18 cellular contexts compared by ENCODE assay signal in the genomic region with DNA sequence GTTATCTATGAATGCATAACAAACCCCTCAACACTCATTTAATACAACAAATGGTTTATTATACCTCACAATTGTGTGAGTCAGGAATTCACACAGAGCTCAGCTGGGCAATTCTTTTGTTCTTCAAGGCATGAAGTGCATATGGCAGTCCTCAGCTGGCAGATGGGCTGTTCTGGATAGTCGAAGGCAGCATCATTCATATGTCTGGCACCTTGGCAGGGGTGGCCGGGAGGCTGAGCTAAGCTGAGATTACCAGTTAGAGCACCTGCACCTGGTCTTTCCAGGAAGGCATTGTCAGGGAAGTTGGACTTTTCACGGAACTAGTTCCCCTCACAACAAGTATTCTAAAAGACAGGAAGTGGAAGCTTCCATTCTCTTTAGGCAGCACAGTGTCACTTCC.
"Had no signal": no experiment of that assay in that cellular context is flagged by ENCODE, and none has a peak within 500 bp of the region (broad histone marks: within the 10 kb centered on the region; RNA-seq: fewer than 3 reads in every experiment).

No MANE protein-coding gene starts in this region.

- H3K36me3 Mint-ChIP-seq: activated naive CD4-positive, alpha-beta T cell treated with anti-CD3 and anti-CD28 coated beads, Interleukin-2, amount 50 U/mL, for 72 hours; memory B cell; naive thymus-derived CD8-positive, alpha-beta T cell had no signal

- H3K4me3 Mint-ChIP-seq: activated CD4-positive, alpha-beta T cell treated with anti-CD3 and anti-CD28 coated beads, Interleukin-2, amount 10 ng/mL, durations not matched to agents 7 days and 5 days; activated T-cell treated with anti-CD3 and anti-CD28 coated beads, Interleukin-2, amount 50 U/mL, for 72 hours; memory B cell; naive thymus-derived CD8-positive, alpha-beta T cell had no signal

- H3K4me1 ChIP-seq: left lung, pancreas, sigmoid colon, spleen, stomach, testis, upper lobe of left lung had no signal

- H3K27ac Mint-ChIP-seq: activated CD4-positive, alpha-beta T cell treated with anti-CD3 and anti-CD28 coated beads, Interleukin-2, amount 10 ng/mL, durations not matched to agents 7 days and 5 days; activated naive CD4-positive, alpha-beta T cell treated with anti-CD3 and anti-CD28 coated beads, Interleukin-2, amount 50 U/mL, for 72 hours; activated T-cell treated with anti-CD3 and anti-CD28 coated beads, Interleukin-2, amount 50 U/mL, for 72 hours; memory B cell; naive thymus-derived CD8-positive, alpha-beta T cell had no signal

- ATAC-seq: activated naive CD4-positive, alpha-beta T cell treated with anti-CD3 and anti-CD28 coated beads, Interleukin-2, amount 50 U/mL, for 72 hours; activated T-cell treated with anti-CD3 and anti-CD28 coated beads, Interleukin-2, amount 50 U/mL, for 72 hours; esophagus mucosa; left lung; naive thymus-derived CD8-positive, alpha-beta T cell; pancreas had no signal

- H3K4me3 ChIP-seq: hepatocyte, left lung, pancreas, sigmoid colon, spleen, stomach, testis, upper lobe of left lung had no signal

- H3K27me3 ChIP-seq: hepatocyte, left lung, pancreas, sigmoid colon, spleen, stomach, testis, upper lobe of left lung had no signal

- H3K36me3 ChIP-seq: left lung, pancreas, sigmoid colon, spleen, stomach, upper lobe of left lung had no signal

- H3K4me1 Mint-ChIP-seq: activated CD4-positive, alpha-beta T cell treated with anti-CD3 and anti-CD28 coated beads, Interleukin-2, amount 10 ng/mL, durations not matched to agents 7 days and 5 days; memory B cell; naive thymus-derived CD8-positive, alpha-beta T cell had no signal

- H3K9me3 Mint-ChIP-seq: activated CD4-positive, alpha-beta T cell treated with anti-CD3 and anti-CD28 coated beads, Interleukin-2, amount 10 ng/mL, durations not matched to agents 7 days and 5 days; activated naive CD4-positive, alpha-beta T cell treated with anti-CD3 and anti-CD28 coated beads, Interleukin-2, amount 50 U/mL, for 72 hours; activated T-cell treated with anti-CD3 and anti-CD28 coated beads, Interleukin-2, amount 50 U/mL, for 72 hours; memory B cell; naive thymus-derived CD8-positive, alpha-beta T cell had no signal

- H3K27ac ChIP-seq: hepatocyte, left lung, pancreas, sigmoid colon, spleen, stomach, testis, upper lobe of left lung had no signal

- DNase-seq: activated CD4-positive, alpha-beta T cell treated with anti-CD3 and anti-CD28 coated beads, Interleukin-2, amount 10 ng/mL, durations not matched to agents 7 days and 5 days; activated CD8-positive, alpha-beta memory T cell treated with anti-CD3 and anti-CD28 coated beads, Interleukin-2, amount 50 U/mL, for 48 hours; activated gamma-delta T cell; activated T-cell treated with anti-CD3 and anti-CD28 coated beads, Interleukin-2, amount 50 U/mL, for 72 hours; amniotic stem cell; kidney; left lung; naive thymus-derived CD8-positive, alpha-beta T cell; pancreas; sigmoid colon; spleen; stomach; testis; upper lobe of left lung had no signal

- H3K9me3 ChIP-seq: left lung, pancreas, sigmoid colon, spleen, stomach, testis, upper lobe of left lung had no signal
